ENCODE assay signal across 29 cellular contexts in genomic region chr3:185188816-185189215, GRCh38.
DNase-seq lines count a peak whose midpoint lies in the region; ATAC-seq and TF ChIP-seq lines count a peak whose summit lies in the region.
"Had no signal": no experiment of that assay in that cellular context is flagged by ENCODE, and none has a peak within 500 bp of the region (broad histone marks: within the 10 kb centered on the region; RNA-seq: fewer than 3 reads in every experiment).

No MANE protein-coding gene starts in this region.

- peak overlapping the region; percentile 1; the same call in 1 of the 2 replicates for H3K4me2 ChIP-seq in DOHH2 (ENCODE audit: low read length)
- H3K4me2 ChIP-seq: BLaER1 treated with 17β-estradiol and CSF1 and Interleukin-3, amounts not matched to agents 10 nM and 100 nM; neural progenitor cell had no signal

- no peak for ATAC-seq in HG03175 (IDR thresholded peaks at IDR 0.05; ENCODE audit: unreplicated experiment)
- ATAC-seq: activated CD4-positive, alpha-beta T cell treated with anti-CD3 and anti-CD28 coated beads for 36 hours; foreskin keratinocyte; heart left ventricle; pancreas; upper lobe of right lung had no signal

- no peaks in the 10 kb centered on the region for H4K20me1 ChIP-seq in DOHH2 (ENCODE audit: control insufficient read depth, insufficient read depth, low read depth, low read length)
- H4K20me1 ChIP-seq: BLaER1 treated with 17β-estradiol and CSF1 and Interleukin-3, amounts not matched to agents 10 nM and 100 nM had no signal

- H3K79me2 ChIP-seq in DOHH2 (ENCODE audit: control insufficient read depth, low read length), result no peaks in the 10 kb centered on the region

- H3K9me3 ChIP-seq in DOHH2 (ENCODE audit: control insufficient read depth, insufficient read depth, low read length), result no peaks in the 10 kb centered on the region
- H3K9me3 ChIP-seq: esophagus muscularis mucosa, heart left ventricle, pancreas, SJSA1, suprapubic skin, upper lobe of right lung had no signal

- no peak overlapping the region for H3K4me3 ChIP-seq in DOHH2 (ENCODE audit: low read length)
- H3K4me3 ChIP-seq: BLaER1 treated with 17β-estradiol and CSF1 and Interleukin-3, amounts not matched to agents 10 nM and 100 nM; dorsolateral prefrontal cortex; esophagus muscularis mucosa; heart left ventricle; neural progenitor cell; pancreas; SJSA1; suprapubic skin; upper lobe of right lung had no signal

- H3K27me3 ChIP-seq in DOHH2 (ENCODE audit: control insufficient read depth, low read length), result no peaks in the 10 kb centered on the region
- H3K27me3 ChIP-seq: BLaER1 treated with 17β-estradiol and CSF1 and Interleukin-3, amounts not matched to agents 10 nM and 100 nM; dorsolateral prefrontal cortex; esophagus muscularis mucosa; foreskin keratinocyte; heart left ventricle; neural progenitor cell; pancreas; SJSA1; suprapubic skin; upper lobe of right lung had no signal

- peak; percentile 43 for DNase-seq in NCI-H1105 (lab: John Stamatoyannopoulos, UW)
- peak; percentile 22 for DNase-seq in NCI-H345 (lab: John Stamatoyannopoulos, UW)
- DNase-seq in NCI-H82 (lab: John Stamatoyannopoulos, UW), result peak; percentile 86
- no peak for DNase-seq in activated CD4-positive, alpha-beta T cell treated with anti-CD3 and anti-CD28 coated beads, Interleukin-2, amount 50 U/mL, for 1 hour
- DNase-seq in KG1 (lab: John Stamatoyannopoulos, UW), result no peak
- DNase-seq: activated CD4-positive, alpha-beta T cell treated with anti-CD3 and anti-CD28 coated beads for 36 hours; amniotic stem cell; cerebellar nuclear complex; dorsolateral prefrontal cortex; EL; foreskin keratinocyte; heart left ventricle; HFFc6; islet precursor cell; NCI-H446 treated with DMSO at 0.1 percent for 48 hours; pancreas; retina; small intestine; stimulated activated CD4-positive, alpha-beta T cell treated with anti-CD3 and anti-CD28 coated beads, Interleukin-1b, Interleukin-23, amount 100 ng/mL, for 48 hours; stimulated activated naive CD4-positive, alpha-beta T cell treated with Interleukin-2 at 50 U/mL for 16 hours; T-helper 9 cell; upper lobe of right lung had no signal

- H3K36me3 ChIP-seq in DOHH2 (ENCODE audit: control insufficient read depth, low read length), result no peaks in the 10 kb centered on the region
- H3K36me3 ChIP-seq: BLaER1 treated with 17β-estradiol and CSF1 and Interleukin-3, amounts not matched to agents 10 nM and 100 nM; neural progenitor cell; pancreas; SJSA1 had no signal

- no peaks in the 10 kb centered on the region for H3K9me2 ChIP-seq in DOHH2 (replicated peaks; ENCODE audit: control insufficient read depth, low read length)

- no peaks in the 10 kb centered on the region for H3F3A ChIP-seq in DOHH2 (ENCODE audit: control insufficient read depth, insufficient read depth)

- no peak overlapping the region for H3K27ac ChIP-seq in DOHH2 (ENCODE audit: low read depth, low read length)
- H3K27ac ChIP-seq: BLaER1 treated with 17β-estradiol and CSF1 and Interleukin-3, amounts not matched to agents 10 nM and 100 nM; dorsolateral prefrontal cortex; esophagus muscularis mucosa; foreskin keratinocyte; heart left ventricle; neural progenitor cell; pancreas; SJSA1; suprapubic skin; upper lobe of right lung had no signal

- peaks cover 12% of the 10 kb centered on the region for H3K4me1 ChIP-seq in DOHH2 (ENCODE audit: control insufficient read depth, low read length)
- H3K4me1 ChIP-seq: BLaER1 treated with 17β-estradiol and CSF1 and Interleukin-3, amounts not matched to agents 10 nM and 100 nM; esophagus muscularis mucosa; foreskin keratinocyte; heart left ventricle; neural progenitor cell; pancreas; SJSA1; suprapubic skin; upper lobe of right lung had no signal

- TF ChIP-seq CTCF in DOHH2 (IDR thresholded peaks at IDR 0.05; ENCODE audit: low read depth, low read length, poor library complexity, severe bottlenecking), result no peak

Comparison
In these comparisons a context has a peak if more than half of its experiments do, and no peak if none do; other contexts are left out.
1. DNase-seq: peak in NCI-H1105 (single experiment), NCI-H345 (single experiment) and NCI-H82 (single experiment); none in activated CD4-positive, alpha-beta T cell treated with anti-CD3 and anti-CD28 coated beads, Interleukin-2, amount 50 U/mL, for 1 hour (single experiment) and KG1 (single experiment).